ENCODE assay signal across 28 cellular contexts in the genomic region with DNA sequence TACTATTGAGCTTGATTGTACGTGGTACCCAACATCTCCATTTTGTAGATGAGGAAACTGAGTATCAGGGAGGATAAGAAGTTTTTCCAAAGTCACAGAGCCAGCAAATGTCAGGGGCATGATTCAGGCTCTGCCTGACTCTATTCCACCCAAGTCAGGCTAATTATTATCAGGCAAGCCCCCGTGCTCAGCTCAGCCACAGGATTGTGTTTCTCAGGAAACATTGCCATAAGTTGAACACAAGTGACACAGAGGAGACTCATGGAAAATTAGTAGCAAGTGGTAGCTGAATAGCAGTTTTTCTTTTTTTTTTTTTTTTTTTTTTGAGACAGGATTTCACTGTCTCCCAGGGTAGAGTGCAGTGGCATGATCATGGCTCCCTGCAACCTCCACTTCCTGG.
"Had no signal": no experiment of that assay in that cellular context is flagged by ENCODE, and none has a peak within 500 bp of the region (broad histone marks: within the 10 kb centered on the region; RNA-seq: fewer than 3 reads in every experiment).

No MANE protein-coding gene starts in this region.

- ATAC-seq: activated CD4-positive, alpha-beta T cell treated with anti-CD3 and anti-CD28 coated beads for 36 hours; activated naive CD4-positive, alpha-beta T cell treated with anti-CD3 and anti-CD28 coated beads, Interleukin-2, amount 50 U/mL, for 72 hours; activated T-cell treated with anti-CD3 and anti-CD28 coated beads, Interleukin-2, amount 50 U/mL, for 72 hours; esophagus mucosa; foreskin keratinocyte; gastrocnemius medialis; heart left ventricle; T-helper 17 cell had no signal

- H3K36me3 ChIP-seq: ascending aorta, gastrocnemius medialis, heart left ventricle had no signal

- DNase-seq: activated CD4-positive, alpha-beta memory T cell treated with anti-CD3 and anti-CD28 coated beads, Interleukin-2, amount 10 ng/mL, durations not matched to agents 7 days and 5 days; activated CD4-positive, alpha-beta T cell treated with anti-CD3 and anti-CD28 coated beads for 36 hours; activated CD4-positive, alpha-beta T cell treated with anti-CD3 and anti-CD28 coated beads, Interleukin-2, amount 10 ng/mL, durations not matched to agents 24 days and 14 days; activated CD4-positive, alpha-beta T cell treated with anti-CD3 and anti-CD28 coated beads, Interleukin-2, amount 50 U/mL, for 4 hours; activated CD4-positive, CD25-positive, alpha-beta regulatory T cell; activated CD4-positive, CD25-positive, alpha-beta regulatory T cell treated with anti-CD3 and anti-CD28 coated beads, Interleukin-2, amount 50 U/mL, for 72 hours; activated CD8-positive, alpha-beta memory T cell treated with anti-CD3 and anti-CD28 coated beads, Interleukin-2, amount 50 U/mL, for 48 hours; activated gamma-delta T cell; activated naive CD4-positive, alpha-beta T cell; activated naive CD4-positive, alpha-beta T cell treated with anti-CD3 and anti-CD28 coated beads, Interleukin-2, amount 10 ng/mL, durations not matched to agents 7 days and 5 days; activated naive CD8-positive, alpha-beta T cell treated with anti-CD3 and anti-CD28 coated beads, Interleukin-2, amount 10 ng/mL, durations not matched to agents 7 days and 5 days; activated T-cell treated with anti-CD3 and anti-CD28 coated beads for 4 hours; activated T-cell treated with anti-CD3 and anti-CD28 coated beads, Interleukin-2, amount 50 U/mL, for 24 hours; activated T-cell treated with anti-CD3 and anti-CD28 coated beads, Interleukin-2, amount 50 U/mL, for 72 hours; dorsolateral prefrontal cortex; effector memory CD4-positive, alpha-beta T cell; endodermal cell; foreskin keratinocyte; gastrocnemius medialis; glutamatergic neuron; heart left ventricle; T-helper 1 cell; T-helper 17 cell; T1000 had no signal

- H3K27me3 ChIP-seq: ascending aorta, foreskin keratinocyte, gastrocnemius medialis, heart left ventricle had no signal

- H3K4me1 ChIP-seq: foreskin keratinocyte, gastrocnemius medialis had no signal

- H3K9me3 ChIP-seq: ascending aorta, gastrocnemius medialis had no signal

- H3K4me3 ChIP-seq: ascending aorta, coronary artery, dorsolateral prefrontal cortex, gastrocnemius medialis, heart left ventricle had no signal

- H3K27ac ChIP-seq: ascending aorta, coronary artery, dorsolateral prefrontal cortex, foreskin keratinocyte, gastrocnemius medialis, heart left ventricle had no signal
